19 cellular contexts compared by ENCODE assay signal in genomic region chr2:239866350-239866749, GRCh38.
DNase-seq lines count a peak whose midpoint lies in the region; TF ChIP-seq lines count a peak whose summit lies in the region.
"Had no signal": no experiment of that assay in that cellular context is flagged by ENCODE, and none has a peak within 500 bp of the region (broad histone marks: within the 10 kb centered on the region; RNA-seq: fewer than 3 reads in every experiment).

No MANE protein-coding gene starts in this region.

- no peak overlapping the region for H3K4me3 Mint-ChIP-seq in H9
- H3K4me3 Mint-ChIP-seq in neural progenitor cell, result no peak overlapping the region
- H3K4me3 Mint-ChIP-seq: CD4-positive, CD25-positive, alpha-beta regulatory T cell; CD8-positive, alpha-beta memory T cell had no signal

- no peaks in the 10 kb centered on the region for H3K27me3 ChIP-seq in H9 (ENCODE audit: insufficient read depth, low read length)
- no peaks in the 10 kb centered on the region for H3K27me3 ChIP-seq in esophagus muscularis mucosa
- no peaks in the 10 kb centered on the region for H3K27me3 ChIP-seq in trophoblast cell (ENCODE audit: insufficient read depth, low read length)
- no peaks in the 10 kb centered on the region for H3K27me3 ChIP-seq in neural progenitor cell
- H3K27me3 ChIP-seq: BE2C had no signal

- H3K4ac ChIP-seq in H9 (ENCODE audit: low read depth, low read length) (no peak overlapping the region), trophoblast cell (ENCODE audit: low read depth, low read length) (no peak overlapping the region)

- H3T11ph ChIP-seq in H9 (ENCODE audit: low read length), result no peak overlapping the region

- WGBS in H9 (ENCODE audit: extremely low coverage, insufficient read length, low lambda C conversion rate), result 100% methylated on average over 1 of the region's 1 CpG
- WGBS in esophagus muscularis mucosa, result 91% methylated on average over 1 of the region's 1 CpG
- WGBS in trophoblast cell (ENCODE audit: extremely low coverage, insufficient coverage, insufficient read length), result 100% methylated on average over 1 of the region's 1 CpG

- POLR2A ChIA-PET in HEK293 (lab: Yijun Ruan, JAX), result no interaction called here

- H4K20me1 ChIP-seq in H9 (ENCODE audit: control insufficient read depth, insufficient read depth, insufficient read length) (no peaks in the 10 kb centered on the region), neural progenitor cell (ENCODE audit: low read depth) (no peaks in the 10 kb centered on the region)

- no peaks in the 10 kb centered on the region for H3K23me2 ChIP-seq in H9 (ENCODE audit: insufficient read length, low read depth, low read length, poor library complexity, severe bottlenecking)

- CTCF ChIA-PET in HEK293 (lab: Yijun Ruan, JAX), result no interaction called here

- H3K27me3 Mint-ChIP-seq in H9 (ENCODE audit: low read depth) (peaks cover 8% of the 10 kb centered on the region), neural progenitor cell (ENCODE audit: insufficient read depth, low read depth) (no peaks in the 10 kb centered on the region)
- H3K27me3 Mint-ChIP-seq: CD4-positive, CD25-positive, alpha-beta regulatory T cell; CD8-positive, alpha-beta memory T cell had no signal

- TF ChIP-seq POLR2A in esophagus muscularis mucosa (IDR thresholded peaks at IDR 0.05; ENCODE audit: low read depth), result no peak

- peaks cover 31% of the 10 kb centered on the region for H3F3A ChIP-seq in neural progenitor cell (ENCODE audit: low read depth)

- H3K23ac ChIP-seq in H9 (ENCODE audit: insufficient read length, low read depth, low read length), result no peak overlapping the region
- H3K23ac ChIP-seq in trophoblast cell (ENCODE audit: low read length), result peak overlapping the region; percentile 43

- H3K9ac ChIP-seq in H9 (ENCODE audit: extremely low read depth, insufficient read length, low read length), result no peak overlapping the region
- H3K9ac ChIP-seq in trophoblast cell (ENCODE audit: low read length), result no peak overlapping the region
- no peak overlapping the region for H3K9ac ChIP-seq in neural progenitor cell
- H3K9ac ChIP-seq: GM23248 had no signal

- H2AFZ ChIP-seq in H9 (ENCODE audit: low read length), result no peak overlapping the region
- H2AFZ ChIP-seq in trophoblast cell (ENCODE audit: insufficient read depth, low read length, poor library complexity), result no peak overlapping the region
- H2AFZ ChIP-seq in neural progenitor cell (replicated peaks), result no peak overlapping the region
- H2AFZ ChIP-seq: GM23248 had no signal

- H4K12ac ChIP-seq in trophoblast cell (ENCODE audit: low read depth, low read length), result no peak overlapping the region

- H3K27ac ChIP-seq in H9 (ENCODE audit: insufficient read length, low read depth, low read length) (no peak overlapping the region), HEK293 (ENCODE audit: extremely low read depth, low read depth, low read length) (no peak overlapping the region), esophagus muscularis mucosa (replicated peaks in 1 of 4) (no peak overlapping the region), trophoblast cell (ENCODE audit: low read depth, low read length) (no peak overlapping the region), neural progenitor cell (no peak overlapping the region)
- H3K27ac ChIP-seq: GM23248 had no signal

- intact Hi-C loops in esophagus muscularis mucosa (cut with DNase I), result no loop called here

- no peak overlapping the region for H3K27ac Mint-ChIP-seq in H9
- no peak overlapping the region for H3K27ac Mint-ChIP-seq in neural progenitor cell
- H3K27ac Mint-ChIP-seq: CD4-positive, CD25-positive, alpha-beta regulatory T cell; CD8-positive, alpha-beta memory T cell had no signal

- peaks cover 6 to 10% of the 10 kb centered on the region in 2 experiments for H3K4me1 Mint-ChIP-seq in H9
- no peaks in the 10 kb centered on the region for H3K4me1 Mint-ChIP-seq in neural progenitor cell

- H3K18ac ChIP-seq in H9 (ENCODE audit: insufficient read length, low read depth, low read length), result no peak overlapping the region
- H3K18ac ChIP-seq in trophoblast cell (ENCODE audit: low read length), result no peak overlapping the region

- no peaks in the 10 kb centered on the region for H3K79me2 ChIP-seq in H9 (ENCODE audit: insufficient read depth, low read length)
- H3K79me2 ChIP-seq in trophoblast cell (ENCODE audit: control insufficient read depth, insufficient read depth, low read length, poor library complexity), result no peaks in the 10 kb centered on the region
- no peaks in the 10 kb centered on the region for H3K79me2 ChIP-seq in neural progenitor cell (ENCODE audit: low read depth)

- H2AK5ac ChIP-seq in H9 (ENCODE audit: insufficient read length, low read length), result no peak overlapping the region
- no peak overlapping the region for H2AK5ac ChIP-seq in trophoblast cell (ENCODE audit: low read length)

- H3K36me3 ChIP-seq in HEK293 (ENCODE audit: control insufficient read depth in 2 of 2, insufficient read depth in 1 of 2, low read length in 2 of 2) (no peaks in the 10 kb centered on the region), esophagus muscularis mucosa (no peaks in the 10 kb centered on the region), trophoblast cell (ENCODE audit: control insufficient read depth in 1 of 2, insufficient read depth in 2 of 2, low read length in 2 of 2) (no peaks in the 10 kb centered on the region), neural progenitor cell (no peaks in the 10 kb centered on the region)
- H3K36me3 ChIP-seq: BE2C had no signal

- H3K36me3 Mint-ChIP-seq in H9 (ENCODE audit: insufficient read depth in 1 of 3, low read depth in 3 of 3) (no peaks in the 10 kb centered on the region), neural progenitor cell (no peaks in the 10 kb centered on the region)
- H3K36me3 Mint-ChIP-seq: CD4-positive, CD25-positive, alpha-beta regulatory T cell; CD8-positive, alpha-beta memory T cell had no signal

- H4K5ac ChIP-seq in H9 (ENCODE audit: insufficient read length, low read depth, low read length), result peak overlapping the region; percentile 4

- DNase-seq in H9 (no peak), esophagus muscularis mucosa (ENCODE audit: extremely low spot score) (peak; percentile 34), trophoblast cell (no peak), neural progenitor cell (ENCODE audit: low spot score) (no peak), occipital lobe (lab: John Stamatoyannopoulos, UW) (no peak), NCI-H748 (lab: John Stamatoyannopoulos, UW; ENCODE audit: unreplicated experiment) (no peak)
- DNase-seq: ACHN; BE2C; C1 segment of cervical spinal cord; CD4-positive, CD25-positive, alpha-beta regulatory T cell; CD8-positive, alpha-beta memory T cell; COR-L47; DMS 273 treated with DMSO at 0.1 percent for 48 hours; DMS53; DND-41; EL; GM23248 had no signal

- no peak overlapping the region for H2BK20ac ChIP-seq in H9 (ENCODE audit: low read depth, low read length, poor library complexity, severe bottlenecking)

- TF ChIP-seq CTCF in H9 (conservative IDR thresholded peaks at IDR 0.05), result no peak
- TF ChIP-seq CTCF in HEK293 (tag by site-specific recombination; IDR thresholded peaks at IDR 0.05), result no peak
- no peak for TF ChIP-seq CTCF in esophagus muscularis mucosa (IDR thresholded peaks at IDR 0.05)
- no peak for TF ChIP-seq CTCF in neural progenitor cell (IDR thresholded peaks at IDR 0.05)

- H4K91ac ChIP-seq in H9 (ENCODE audit: insufficient read length, low read depth, low read length), result no peak overlapping the region
- no peak overlapping the region for H4K91ac ChIP-seq in trophoblast cell (ENCODE audit: low read depth, low read length)

- TF ChIP-seq EP300 in esophagus muscularis mucosa (IDR thresholded peaks at IDR 0.05), result no peak

- H2BK120ac ChIP-seq in H9 (ENCODE audit: low read depth, low read length, poor library complexity, severe bottlenecking) (no peak overlapping the region), trophoblast cell (ENCODE audit: insufficient read depth, low read length, poor library complexity) (no peak overlapping the region)

- peaks cover 24% of the 10 kb centered on the region for H3K9me3 ChIP-seq in H9 (ENCODE audit: control insufficient read depth, low read depth, low read length)
- no peaks in the 10 kb centered on the region for H3K9me3 ChIP-seq in HEK293 (ENCODE audit: control insufficient read depth, insufficient read depth, low read depth, low read length)
- H3K9me3 ChIP-seq in esophagus muscularis mucosa, result no peaks in the 10 kb centered on the region
- peaks cover 20% of the 10 kb centered on the region for H3K9me3 ChIP-seq in trophoblast cell (ENCODE audit: insufficient read depth, low read depth, low read length)
- H3K9me3 ChIP-seq in neural progenitor cell (ENCODE audit: low read depth), result no peaks in the 10 kb centered on the region

- H3K4me2 ChIP-seq in H9 (ENCODE audit: insufficient read depth, insufficient read length, low read length), result no peak overlapping the region
- H3K4me2 ChIP-seq in trophoblast cell (ENCODE audit: low read length), result no peak overlapping the region
- H3K4me2 ChIP-seq in neural progenitor cell, result no peak overlapping the region

- no peak overlapping the region for H2BK15ac ChIP-seq in H9 (ENCODE audit: low read depth, low read length)

- H2BK12ac ChIP-seq in H9 (ENCODE audit: insufficient read length, low read depth, low read length), result no peak overlapping the region
- no peak overlapping the region for H2BK12ac ChIP-seq in trophoblast cell (ENCODE audit: low read length)

- H3K14ac ChIP-seq in H9 (ENCODE audit: insufficient read depth, low read length) (no peak overlapping the region), trophoblast cell (ENCODE audit: low read length) (no peak overlapping the region)

- H4K8ac ChIP-seq in H9 (replicated peaks; ENCODE audit: insufficient read length, low read depth, low read length) (no peak overlapping the region), trophoblast cell (ENCODE audit: low read depth, low read length) (no peak overlapping the region)

- no peak overlapping the region for H3K56ac ChIP-seq in H9 (ENCODE audit: insufficient read length, low read depth, low read length)

- H3K79me1 ChIP-seq in H9 (ENCODE audit: insufficient read depth, low read depth, low read length, poor library complexity, severe bottlenecking) (no peaks in the 10 kb centered on the region), trophoblast cell (ENCODE audit: low read length) (no peaks in the 10 kb centered on the region)

- H3K4me3 ChIP-seq in HEK293 (ENCODE audit: low read depth, low read length), result no peak overlapping the region
- H3K4me3 ChIP-seq in esophagus muscularis mucosa, result no peak overlapping the region
- H3K4me3 ChIP-seq in trophoblast cell (ENCODE audit: low read depth, low read length), result peak overlapping the region; percentile 29
- no peak overlapping the region for H3K4me3 ChIP-seq in neural progenitor cell
- H3K4me3 ChIP-seq: GM12878, GM23248 had no signal

- H3K4me1 ChIP-seq in H9 (ENCODE audit: insufficient read depth, low read length) (no peaks in the 10 kb centered on the region), HEK293 (ENCODE audit: control insufficient read depth, insufficient read depth, low read length) (no peaks in the 10 kb centered on the region), esophagus muscularis mucosa (no peaks in the 10 kb centered on the region), trophoblast cell (ENCODE audit: control insufficient read depth in 1 of 2, insufficient read depth in 2 of 2, low read length in 2 of 2) (no peaks in the 10 kb centered on the region), neural progenitor cell (peaks cover 6% of the 10 kb centered on the region)
- H3K4me1 ChIP-seq: BE2C had no signal

- no peaks in the 10 kb centered on the region for H3K9me3 Mint-ChIP-seq in H9
- H3K9me3 Mint-ChIP-seq in neural progenitor cell, result no peaks in the 10 kb centered on the region
- H3K9me3 Mint-ChIP-seq: CD8-positive, alpha-beta memory T cell had no signal

- H2BK5ac ChIP-seq in H9 (ENCODE audit: insufficient read length, low read length) (no peak overlapping the region), trophoblast cell (ENCODE audit: low read depth, low read length, poor library complexity) (no peak overlapping the region)
